In the genomic region with DNA sequence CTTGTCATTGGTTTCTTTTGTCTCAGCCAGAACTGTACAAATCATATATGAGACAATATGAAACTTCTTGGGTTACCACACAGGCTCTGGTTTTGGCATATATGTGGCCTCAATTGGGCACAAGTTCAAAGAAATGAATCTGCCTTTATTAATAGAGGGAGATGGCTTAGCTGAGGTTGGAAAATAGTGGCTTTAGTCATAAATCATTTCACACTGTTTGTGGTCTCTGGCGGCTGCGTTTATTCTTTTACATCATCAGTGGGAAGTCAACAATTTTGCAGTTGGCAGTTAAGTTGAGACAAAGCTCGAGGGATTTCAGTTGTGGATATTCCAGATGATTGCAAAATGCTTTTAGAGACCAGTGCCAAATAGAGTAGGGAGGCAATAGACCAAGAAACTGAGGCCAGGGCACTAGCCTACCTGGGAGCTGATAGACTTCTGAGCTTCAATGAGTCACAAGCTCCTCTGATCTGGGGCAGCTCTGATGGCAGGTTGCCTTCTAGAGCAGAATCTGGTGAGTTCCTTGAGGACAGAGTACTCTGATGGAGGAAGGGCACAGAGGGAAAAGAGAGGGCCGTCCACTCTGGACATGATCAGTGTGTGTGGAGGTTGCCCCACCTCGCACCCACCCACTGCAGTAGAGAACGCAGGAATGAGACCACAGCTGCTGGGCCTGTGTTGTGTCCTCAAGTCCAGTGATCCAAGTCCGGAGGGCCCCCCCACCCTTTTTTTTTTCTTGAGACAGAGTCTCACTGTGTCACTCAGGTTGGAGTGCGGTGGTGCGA, we compare ENCODE assay signal across 9 cellular contexts.
DNase-seq lines count a peak whose midpoint lies in the region; ATAC-seq and TF ChIP-seq lines count a peak whose summit lies in the region.
"Had no signal": no experiment of that assay in that cellular context is flagged by ENCODE, and none has a peak within 500 bp of the region (broad histone marks: within the 10 kb centered on the region; RNA-seq: fewer than 3 reads in every experiment).

No MANE protein-coding gene starts in this region.

- H3K9me3 ChIP-seq in right atrium auricular region: no peaks in the 10 kb centered on the region
- no peaks in the 10 kb centered on the region for H3K9me3 ChIP-seq in aorta (ENCODE audit: control insufficient read depth, low read length)

- H3K4me1 ChIP-seq in right atrium auricular region (peaks cover 0 to 20% of the 10 kb centered on the region in 2 donors), aorta (ENCODE audit: control insufficient read depth in 1 of 2, insufficient read depth in 2 of 2, low read length in 2 of 2) (no peaks in the 10 kb centered on the region)

- H3K27me3 ChIP-seq in right atrium auricular region (no peaks in the 10 kb centered on the region), aorta (ENCODE audit: control insufficient read depth in 1 of 2, insufficient read depth in 2 of 2, low read length in 1 of 2) (no peaks in the 10 kb centered on the region)
- H3K27me3 ChIP-seq: dorsolateral prefrontal cortex had no signal

- H3K27ac Mint-ChIP-seq in activated T-helper 17 cell treated with anti-CD3 and anti-CD28 coated beads, Interleukin-2, amount 50 U/mL, for 72 hours: peak overlapping the region; percentile 79

- ATAC-seq in activated T-helper 17 cell treated with anti-CD3 and anti-CD28 coated beads, Interleukin-2, amount 50 U/mL, for 72 hours (replicated peaks): peak; percentile 97
- ATAC-seq in aorta (ENCODE audit: low FRiP score) (peak; percentile 86), HG03139 (IDR thresholded peaks at IDR 0.05; ENCODE audit: unreplicated experiment) (no peak)

- TF ChIP-seq CTCF in right atrium auricular region (IDR thresholded peaks at IDR 0.05) (no peak), GM20000 (IDR thresholded peaks at IDR 0.05; ENCODE audit: extremely low read depth, missing control alignments) (no peak)

- peak; percentile 12 to 15 for DNase-seq in stimulated activated CD4-positive, alpha-beta T cell treated with anti-CD3 and anti-CD28 coated beads, Interleukin-15, amount 100 ng/mL, for 48 hours (ENCODE audit: low read depth in 2 of 2)
- no peak for DNase-seq in stimulated activated CD4-positive, alpha-beta T cell treated with anti-CD3 and anti-CD28 coated beads, Interleukin-12 subunit alpha, Interleukin-12 subunit beta, amount 100 ng/mL, for 4 hours
- peak; percentile 78 for DNase-seq in right atrium auricular region (ENCODE audit: low spot score)
- DNase-seq in aorta: no peak
- no peak for DNase-seq in NCI-H345 (lab: John Stamatoyannopoulos, UW)
- DNase-seq in GM20000 (ENCODE audit: low spot score): no peak
- DNase-seq: dorsolateral prefrontal cortex had no signal

- H3K4me1 Mint-ChIP-seq in activated T-helper 17 cell treated with anti-CD3 and anti-CD28 coated beads, Interleukin-2, amount 50 U/mL, for 72 hours: peaks cover 24% of the 10 kb centered on the region

- no peaks in the 10 kb centered on the region for H3K36me3 ChIP-seq in right atrium auricular region
- H3K36me3 ChIP-seq in aorta (ENCODE audit: control insufficient read depth in 1 of 2, insufficient read depth in 2 of 2, low read length in 1 of 2): no peaks in the 10 kb centered on the region

- H3K36me3 Mint-ChIP-seq in activated T-helper 17 cell treated with anti-CD3 and anti-CD28 coated beads, Interleukin-2, amount 50 U/mL, for 72 hours (ENCODE audit: low read depth): peaks cover 5% of the 10 kb centered on the region

- H3K9me3 Mint-ChIP-seq in activated T-helper 17 cell treated with anti-CD3 and anti-CD28 coated beads, Interleukin-2, amount 50 U/mL, for 72 hours: no peaks in the 10 kb centered on the region

- WGBS in aorta, 2 donors: 64 to 70% methylated on average over 9 of the region's 9 CpGs

- intact Hi-C loops in aorta (cut with DNase I): no loop called here

- H3K4me3 ChIP-seq in right atrium auricular region (no peak overlapping the region), aorta (ENCODE audit: low read length in 2 of 2) (no peak overlapping the region)
- H3K4me3 ChIP-seq: dorsolateral prefrontal cortex had no signal

- H3K4me3 Mint-ChIP-seq in activated T-helper 17 cell treated with anti-CD3 and anti-CD28 coated beads, Interleukin-2, amount 50 U/mL, for 72 hours: peak overlapping the region; percentile 64

- H3K27ac ChIP-seq in right atrium auricular region (peak overlapping the region; percentile 43 to 51), aorta (ENCODE audit: low read depth in 1 of 2, low read length in 2 of 2) (no peak overlapping the region)
- H3K27ac ChIP-seq: dorsolateral prefrontal cortex had no signal

- H3K27me3 Mint-ChIP-seq in activated T-helper 17 cell treated with anti-CD3 and anti-CD28 coated beads, Interleukin-2, amount 50 U/mL, for 72 hours: peaks cover 3% of the 10 kb centered on the region

Comparison
In these comparisons a context has a peak if more than half of its experiments do, and no peak if none do; other contexts are left out.
1. DNase-seq: peak in stimulated activated CD4-positive, alpha-beta T cell treated with anti-CD3 and anti-CD28 coated beads, Interleukin-15, amount 100 ng/mL, for 48 hours (2 of 2) and right atrium auricular region (single experiment); none in stimulated activated CD4-positive, alpha-beta T cell treated with anti-CD3 and anti-CD28 coated beads, Interleukin-12 subunit alpha, Interleukin-12 subunit beta, amount 100 ng/mL, for 4 hours (single experiment), aorta (0 of 2), NCI-H345 (single experiment) and GM20000 (single experiment).
2. H3K27ac ChIP-seq: peak in right atrium auricular region (2 of 2); none in aorta (0 of 2).